Comparison of ENCODE assay signal across 8 cellular contexts in genomic region chr14:30873308-30874119, GRCh38. TPM values are rescaled to one million over a fixed set of nuclear protein-coding genes. Genes with fewer than 3 reads are reported as not detected.
DNase-seq lines count a peak whose midpoint lies in the region; ATAC-seq lines count a peak whose summit lies in the region.

No MANE protein-coding gene starts in this region.

- H2BK5ac ChIP-seq in mesendoderm (ENCODE audit: low read length) = no peak overlapping the region

- peak overlapping the region; percentile 82 for H3K4me2 ChIP-seq in mesendoderm (ENCODE audit: low read length)

- WGBS in right cardiac atrium = 67% methylated on average over 20 of the region's 20 CpGs
- no CpG with 5 or more reads among the region's 20 CpGs for WGBS in mesendoderm (ENCODE audit: extremely low coverage, insufficient coverage, low lambda C conversion rate)
- WGBS in urinary bladder = 78% methylated on average over 20 of the region's 20 CpGs

- peaks cover 12% of the 10 kb centered on the region for H3K4me1 Mint-ChIP-seq in activated naive CD8-positive, alpha-beta T cell treated with anti-CD3 and anti-CD28 coated beads, Interleukin-2, amount 10 ng/mL, durations not matched to agents 7 days and 5 days

- no peak overlapping the region for H2AK5ac ChIP-seq in mesendoderm (ENCODE audit: low read length)

- H3K36me3 ChIP-seq in mesendoderm (ENCODE audit: control insufficient read depth, insufficient read depth, low read length) (no peaks in the 10 kb centered on the region), urinary bladder (ENCODE audit: insufficient read depth) (no peaks in the 10 kb centered on the region)

- H3K4me3 Mint-ChIP-seq in activated naive CD8-positive, alpha-beta T cell treated with anti-CD3 and anti-CD28 coated beads, Interleukin-2, amount 10 ng/mL, durations not matched to agents 7 days and 5 days = peak overlapping the region; percentile 64

- no peak overlapping the region for H3K27ac ChIP-seq in right cardiac atrium (ENCODE audit: low read length)
- H3K27ac ChIP-seq in mesendoderm (ENCODE audit: low read depth, low read length) = no peak overlapping the region
- H3K27ac ChIP-seq in urinary bladder (ENCODE audit: low read depth) = no peak overlapping the region

- peak overlapping the region; percentile 33 for H3K23ac ChIP-seq in mesendoderm (ENCODE audit: low read length)

- peak overlapping the region; percentile 37 for H3K4me3 ChIP-seq in right cardiac atrium (ENCODE audit: low read length)
- H3K4me3 ChIP-seq in mesendoderm (ENCODE audit: low read length) = no peak overlapping the region
- H3K4me3 ChIP-seq in urinary bladder (ENCODE audit: low read depth, low read length) = peak overlapping the region; percentile 58

- peaks cover 6% of the 10 kb centered on the region for H3K79me2 ChIP-seq in mesendoderm (ENCODE audit: control insufficient read depth, insufficient read depth, low read length)

- peak overlapping the region; percentile 85 for H3K18ac ChIP-seq in mesendoderm (ENCODE audit: low read length)

- H3K36me3 Mint-ChIP-seq in activated naive CD8-positive, alpha-beta T cell treated with anti-CD3 and anti-CD28 coated beads, Interleukin-2, amount 10 ng/mL, durations not matched to agents 7 days and 5 days = peaks cover 2% of the 10 kb centered on the region

- no peak for DNase-seq in right cardiac atrium
- DNase-seq in left cardiac atrium = no peak
- DNase-seq in activated naive CD8-positive, alpha-beta T cell treated with anti-CD3 and anti-CD28 coated beads, Interleukin-2, amount 10 ng/mL, durations not matched to agents 7 days and 5 days = no peak
- no peak for DNase-seq in mesendoderm
- no peak for DNase-seq in HPDE6-E6E7 (ENCODE audit: extremely low spot score)
- DNase-seq in MV-4-11 (lab: John Stamatoyannopoulos, UW) = no peak
- no peak for DNase-seq in GF-D8 (lab: John Stamatoyannopoulos, UW)

- H3K27ac Mint-ChIP-seq in activated naive CD8-positive, alpha-beta T cell treated with anti-CD3 and anti-CD28 coated beads, Interleukin-2, amount 10 ng/mL, durations not matched to agents 7 days and 5 days = no peak overlapping the region

- H3K9me3 Mint-ChIP-seq in activated naive CD8-positive, alpha-beta T cell treated with anti-CD3 and anti-CD28 coated beads, Interleukin-2, amount 10 ng/mL, durations not matched to agents 7 days and 5 days = no peaks in the 10 kb centered on the region

- H4K5ac ChIP-seq in mesendoderm (ENCODE audit: low read length) = no peak overlapping the region

- H2BK120ac ChIP-seq in mesendoderm (ENCODE audit: low read depth, low read length) = no peak overlapping the region

- H3K56ac ChIP-seq in mesendoderm (ENCODE audit: low read length) = peak overlapping the region; percentile 34

- H3K4ac ChIP-seq in mesendoderm (ENCODE audit: low read depth, low read length) = peak overlapping the region; percentile 93

- no peaks in the 10 kb centered on the region for H3K79me1 ChIP-seq in mesendoderm (ENCODE audit: low read length)

- POLR2A ChIA-PET in activated naive CD8-positive, alpha-beta T cell treated with anti-CD3 and anti-CD28 coated beads, Interleukin-2, amount 10 ng/mL, durations not matched to agents 7 days and 5 days (lab: Charles Lee) = interaction anchor here (0.6 kb wide), 1 partner anchor 56 kb away, joined by 3 read pairs; no protein-coding TSS in a partner anchor

- H3K9me3 ChIP-seq in right cardiac atrium (ENCODE audit: control insufficient read depth, low read length) = no peaks in the 10 kb centered on the region

- H3K4me1 ChIP-seq in right cardiac atrium (ENCODE audit: control insufficient read depth, insufficient read depth, low read length) = no peaks in the 10 kb centered on the region
- peaks cover 6% of the 10 kb centered on the region for H3K4me1 ChIP-seq in mesendoderm (ENCODE audit: control insufficient read depth, low read depth, low read length)
- no peaks in the 10 kb centered on the region for H3K4me1 ChIP-seq in urinary bladder (ENCODE audit: insufficient read depth)

- peak overlapping the region; percentile 85 for H3K9ac ChIP-seq in mesendoderm (ENCODE audit: low read length)

- H2BK15ac ChIP-seq in mesendoderm (replicated peaks; ENCODE audit: low read depth) = no peak overlapping the region

- H4K8ac ChIP-seq in mesendoderm (ENCODE audit: low read depth, low read length) = no peak overlapping the region

- peaks cover 54% of the 10 kb centered on the region for H3K27me3 Mint-ChIP-seq in activated naive CD8-positive, alpha-beta T cell treated with anti-CD3 and anti-CD28 coated beads, Interleukin-2, amount 10 ng/mL, durations not matched to agents 7 days and 5 days

- ATAC-seq in right cardiac atrium = no peak
- ATAC-seq in left cardiac atrium = no peak
- no peak for ATAC-seq in activated naive CD8-positive, alpha-beta T cell treated with anti-CD3 and anti-CD28 coated beads, Interleukin-2, amount 10 ng/mL, durations not matched to agents 7 days and 5 days (ENCODE audit: low read depth)

- intact Hi-C loops in right cardiac atrium (cut with DNase I) = no loop called here
- intact Hi-C loops in left cardiac atrium (cut with DNase I) = no loop called here

- H3K27me3 ChIP-seq in right cardiac atrium (ENCODE audit: control insufficient read depth, insufficient read depth) (no peaks in the 10 kb centered on the region), mesendoderm (ENCODE audit: insufficient read depth, low read length, poor library complexity) (no peaks in the 10 kb centered on the region)

RNA-seq across cellular contexts. Expression of gene COCH, which starts 0.8 kb away (rescaled TPM):
- total RNA-seq in right cardiac atrium (1 to 10 TPM in 1 of 4 donors, under 1 TPM in 3; 0.38 to 1.8 (median 0.74) TPM), left cardiac atrium (1 to 10 TPM in 1 of 2 donors, under 1 TPM in 1; 0.82 to 1.2 TPM), urinary bladder (4.2 TPM)
- polyA plus RNA-seq in right cardiac atrium (0.66 TPM), urinary bladder (1.5 TPM)
- 1 to 10 TPM; 2.2 to 2.8 TPM for total RNA-seq in activated naive CD8-positive, alpha-beta T cell treated with anti-CD3 and anti-CD28 coated beads, Interleukin-2, amount 10 ng/mL, durations not matched to agents 7 days and 5 days
- polyA plus RNA-seq in mesendoderm (2013, experiment 1 of 2) = 56.5 TPM
- polyA plus RNA-seq in mesendoderm (2013, experiment 2 of 2) = 54.0 TPM
